ENCODE assay signal across 1 cellular context in genomic region chr12:123131879-123132402, GRCh38.
TF ChIP-seq lines count a peak whose summit lies in the region.

No MANE protein-coding gene starts in this region.

TF ChIP-seq in K562, 482 proteins besides CTCF, POLR2A, EP300 and RAD21:
- TF ChIP-seq SRF (CRISPR knock-in tag; IDR thresholded peaks at IDR 0.05) (peak in 1 of 2 experiments; percentile 60; a peak in 1 of 4 replicates), NCOA6 (IDR thresholded peaks at IDR 0.05) (no peak), ZBTB26 (CRISPR knock-in tag; IDR thresholded peaks at IDR 0.05) (no peak)
TF ChIP-seq in K562: peak in this region for 1.
